In the genomic region with DNA sequence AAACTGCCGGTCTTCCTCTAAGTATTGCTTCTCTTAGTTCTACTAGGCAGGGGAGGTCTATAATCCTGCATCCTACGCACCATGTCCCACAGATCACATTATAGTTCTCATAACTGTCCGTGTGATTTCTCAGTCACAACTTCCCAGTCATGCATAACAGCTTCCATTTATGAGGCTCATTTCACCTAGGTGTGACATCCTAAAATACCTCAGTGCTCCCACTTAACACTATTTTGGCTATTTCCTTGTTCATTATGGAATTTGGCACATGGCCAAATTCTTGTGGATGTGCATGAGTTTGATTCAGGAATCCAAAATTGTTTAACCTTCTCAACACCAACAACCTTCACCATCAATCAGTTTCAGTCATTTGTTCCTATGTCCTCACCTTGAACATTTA, we compare ENCODE assay signal across 21 cellular contexts.
"Had no signal": no experiment of that assay in that cellular context is flagged by ENCODE, and none has a peak within 500 bp of the region (broad histone marks: within the 10 kb centered on the region; RNA-seq: fewer than 3 reads in every experiment).

No MANE protein-coding gene starts in this region.

- DNase-seq: cortex of kidney; effector memory CD8-positive, alpha-beta T cell; hypothalamus; kidney; left cardiac atrium; left lung; mesenchymal stem cell; mucosa of descending colon; naive B cell; sigmoid colon; stimulated activated CD4-positive, alpha-beta T cell treated with anti-CD3 and anti-CD28 coated beads, Interleukin-2, amount 100 ng/mL, for 24 hours; stimulated activated CD4-positive, alpha-beta T cell treated with anti-CD3 and anti-CD28 coated beads, Interleukin-4, amount 100 ng/mL, for 24 hours; stimulated activated naive CD4-positive, alpha-beta T cell treated with Interleukin-2 at 50 U/mL for 16 hours; stomach; thyroid gland had no signal

- H3K9me3 Mint-ChIP-seq: neural crest cell had no signal

- H3K4me1 Mint-ChIP-seq: mesothelial cell of epicardium; naive B cell; neural crest cell; stimulated activated effector memory CD8-positive, alpha-beta T cell treated with anti-CD3 and anti-CD28 coated beads, Interleukin-12 subunit alpha, Interleukin-12 subunit beta, amount 100 ng/mL, for 72 hours had no signal

- H3K27ac Mint-ChIP-seq: effector memory CD8-positive, alpha-beta T cell; mesothelial cell of epicardium; naive B cell; natural killer cell treated with Interleukin-12 subunit alpha and Interleukin-12 subunit beta and Interleukin-15 and Interleukin-18, amount 100 ng/mL, for 72 hours; progenitor cell of endocrine pancreas; stimulated activated effector memory CD8-positive, alpha-beta T cell treated with anti-CD3 and anti-CD28 coated beads, Interleukin-12 subunit alpha, Interleukin-12 subunit beta, amount 100 ng/mL, for 72 hours; type B pancreatic cell had no signal

- H3K36me3 Mint-ChIP-seq: mesothelial cell of epicardium; naive B cell; stimulated activated effector memory CD8-positive, alpha-beta T cell treated with anti-CD3 and anti-CD28 coated beads, Interleukin-12 subunit alpha, Interleukin-12 subunit beta, amount 100 ng/mL, for 72 hours; type B pancreatic cell had no signal

- H3K27me3 Mint-ChIP-seq: effector memory CD8-positive, alpha-beta T cell; naive B cell; natural killer cell treated with Interleukin-12 subunit alpha and Interleukin-12 subunit beta and Interleukin-15 and Interleukin-18, amount 100 ng/mL, for 72 hours; progenitor cell of endocrine pancreas; type B pancreatic cell had no signal

- H3K4me3 Mint-ChIP-seq: effector memory CD8-positive, alpha-beta T cell; mesothelial cell of epicardium; naive B cell; natural killer cell treated with Interleukin-12 subunit alpha and Interleukin-12 subunit beta and Interleukin-15 and Interleukin-18, amount 100 ng/mL, for 72 hours; neural crest cell; stimulated activated effector memory CD8-positive, alpha-beta T cell treated with anti-CD3 and anti-CD28 coated beads, Interleukin-12 subunit alpha, Interleukin-12 subunit beta, amount 100 ng/mL, for 72 hours; type B pancreatic cell had no signal

- ATAC-seq: effector memory CD8-positive, alpha-beta T cell; left cardiac atrium; left lung; mucosa of descending colon; natural killer cell treated with Interleukin-12 subunit alpha and Interleukin-12 subunit beta and Interleukin-15 and Interleukin-18, amount 100 ng/mL, for 72 hours; stimulated activated effector memory CD8-positive, alpha-beta T cell treated with anti-CD3 and anti-CD28 coated beads, Interleukin-12 subunit alpha, Interleukin-12 subunit beta, amount 100 ng/mL, for 72 hours had no signal
